Comparison of ENCODE assay signal across 8 cellular contexts in genomic region chr17:78665952-78666920, GRCh38.
DNase-seq lines count a peak whose midpoint lies in the region; ATAC-seq and TF ChIP-seq lines count a peak whose summit lies in the region.

No MANE protein-coding gene starts in this region.

- no peaks in the 10 kb centered on the region for H3K9me3 ChIP-seq in skeletal muscle tissue (ENCODE audit: control insufficient read depth in 3 of 3, low read length in 3 of 3)

- H3K36me3 ChIP-seq in skeletal muscle tissue (ENCODE audit: control insufficient read depth in 3 of 3, insufficient read depth in 3 of 3, low read length in 3 of 3) = no peaks in the 10 kb centered on the region

- H3K27me3 ChIP-seq in skeletal muscle tissue (ENCODE audit: control insufficient read depth in 3 of 3, insufficient read depth in 3 of 3, low read length in 3 of 3) = peaks cover 0 to 3% (median 0%) of the 10 kb centered on the region in 3 donors

- H3K4me3 ChIP-seq in skeletal muscle tissue (ENCODE audit: low read length in 3 of 3) = no peak overlapping the region

- H3K27ac ChIP-seq in skeletal muscle tissue (ENCODE audit: low read depth, low read length) = peak overlapping the region; percentile 23

- H3K4me1 ChIP-seq in skeletal muscle tissue (ENCODE audit: control insufficient read depth in 3 of 3, insufficient read depth in 3 of 3, low read length in 3 of 3) = peaks cover 10 to 15% (median 10%) of the 10 kb centered on the region in 3 donors

- no peak for TF ChIP-seq CTCF in GM10266 (IDR thresholded peaks at IDR 0.05; ENCODE audit: control insufficient read depth, insufficient read depth, low read depth, missing control alignments)

- in situ Hi-C loops in KBM-7 (cut with MboI; ENCODE audit: low pct_unique_long_range_greater_than_20kb, low sequenced_read_pairs) = no loop called here

- intact Hi-C loops in Right ventricle myocardium superior (cut with DNase I) = no loop called here

- peak; percentile 58 for ATAC-seq in Right ventricle myocardium superior (ENCODE audit: poor library complexity)

- no peak overlapping the region for H3K9ac ChIP-seq in skeletal muscle tissue (ENCODE audit: low read depth in 1 of 3, low read length in 3 of 3)

- DNase-seq in KBM-7 (peak; percentile 94), Right ventricle myocardium superior (no peak), GM10266 (ENCODE audit: extremely low spot score) (no peak), NCI-H446 (lab: John Stamatoyannopoulos, UW) (no peak), COR-L47 (lab: John Stamatoyannopoulos, UW) (no peak), NCI-H187 treated with DMSO at 0.1 percent for 48 hours (lab: John Stamatoyannopoulos, UW) (no peak)
- DNase-seq in activated CD8-positive, alpha-beta memory T cell treated with anti-CD3 and anti-CD28 coated beads, Interleukin-2, amount 50 U/mL, for 4 hours = peak; percentile 27

Comparison
In these comparisons a context has a peak if more than half of its experiments do, and no peak if none do; other contexts are left out.
1. DNase-seq: peak in KBM-7 (single experiment) and activated CD8-positive, alpha-beta memory T cell treated with anti-CD3 and anti-CD28 coated beads, Interleukin-2, amount 50 U/mL, for 4 hours (single experiment); none in Right ventricle myocardium superior (single experiment), GM10266 (single experiment), NCI-H446 (0 of 2), COR-L47 (single experiment) and NCI-H187 treated with DMSO at 0.1 percent for 48 hours (single experiment).